ENCODE assay signal across 22 cellular contexts in the genomic region with DNA sequence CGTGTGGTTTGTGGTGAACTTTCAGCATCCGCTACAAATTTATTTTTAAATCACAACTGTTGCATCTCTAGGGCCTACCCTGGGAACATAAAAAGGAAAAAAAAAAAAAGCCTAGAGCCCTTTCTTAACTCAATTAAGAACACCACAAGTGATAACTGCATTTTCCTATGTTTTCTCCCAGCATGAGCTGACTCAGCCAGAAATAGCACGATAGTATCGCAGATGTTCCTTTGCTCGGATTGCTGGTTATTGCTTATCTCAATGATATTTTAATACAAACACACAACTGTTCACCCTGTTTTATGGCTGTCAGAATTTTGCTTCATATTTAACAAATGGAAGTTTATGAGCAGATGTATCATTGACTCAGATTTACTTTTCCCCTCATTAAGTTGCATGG.
"Had no signal": no experiment of that assay in that cellular context is flagged by ENCODE, and none has a peak within 500 bp of the region (broad histone marks: within the 10 kb centered on the region; RNA-seq: fewer than 3 reads in every experiment).

No MANE protein-coding gene starts in this region.

- H3K27me3 Mint-ChIP-seq: stimulated activated memory B cell treated with anti-CD40 and anti-IgM and Interleukin-4, amounts not matched to agents 10 μg/mL and 1 μg/mL and 100 μg/mL, for 72 hours; stimulated activated naive CD8-positive, alpha-beta T cell treated with anti-CD3 and anti-CD28 coated beads, Interleukin-15, Interleukin-2, amounts not matched to agents 100 ng/mL and 50 ng/mL, for 24 hours had no signal

- H3K9me3 Mint-ChIP-seq: memory B cell; mesothelial cell of epicardium; nephron progenitor cell; stimulated activated memory B cell treated with anti-CD40 and anti-IgM and Interleukin-4, amounts not matched to agents 10 μg/mL and 1 μg/mL and 100 μg/mL, for 72 hours; stimulated activated naive CD8-positive, alpha-beta T cell treated with anti-CD3 and anti-CD28 coated beads, Interleukin-15, Interleukin-2, amounts not matched to agents 100 ng/mL and 50 ng/mL, for 24 hours had no signal

- H3K36me3 Mint-ChIP-seq: immature natural killer cell; memory B cell; mesothelial cell of epicardium; naive B cell; stimulated activated memory B cell treated with anti-CD40 and anti-IgM and Interleukin-4, amounts not matched to agents 10 μg/mL and 1 μg/mL and 100 μg/mL, for 72 hours had no signal

- H3K4me3 ChIP-seq: gastrocnemius medialis, left ventricle myocardium inferior, lower lobe of right lung, psoas muscle, right lobe of liver, spleen, tibial artery, upper lobe of left lung, uterus had no signal

- ATAC-seq: esophagus mucosa; gastrocnemius medialis; lower lobe of right lung; psoas muscle; right lobe of liver; stimulated activated memory B cell treated with anti-CD40 and anti-IgM and Interleukin-4, amounts not matched to agents 10 μg/mL and 1 μg/mL and 100 μg/mL, for 72 hours had no signal

- H3K27ac Mint-ChIP-seq: immature natural killer cell; memory B cell; mesothelial cell of epicardium; naive B cell; nephron progenitor cell; stimulated activated memory B cell treated with anti-CD40 and anti-IgM and Interleukin-4, amounts not matched to agents 10 μg/mL and 1 μg/mL and 100 μg/mL, for 72 hours; stimulated activated naive CD8-positive, alpha-beta T cell treated with anti-CD3 and anti-CD28 coated beads, Interleukin-15, Interleukin-2, amounts not matched to agents 100 ng/mL and 50 ng/mL, for 24 hours had no signal

- H3K4me1 Mint-ChIP-seq: memory B cell; mesothelial cell of epicardium; naive B cell; nephron progenitor cell; stimulated activated memory B cell treated with anti-CD40 and anti-IgM and Interleukin-4, amounts not matched to agents 10 μg/mL and 1 μg/mL and 100 μg/mL, for 72 hours had no signal

- DNase-seq: effector memory CD4-positive, alpha-beta T cell; gastrocnemius medialis; immature natural killer cell; left ventricle myocardium inferior; lower lobe of right lung; naive B cell; nephron progenitor cell; psoas muscle; retina; right lobe of liver; spleen; stimulated activated CD4-positive, alpha-beta T cell treated with anti-CD3 and anti-CD28 coated beads, Interleukin-15, amount 100 ng/mL, for 24 hours; stimulated activated CD4-positive, alpha-beta T cell treated with anti-CD3 and anti-CD28 coated beads, Interleukin-1b, Interleukin-23, amount 100 ng/mL, for 48 hours; stimulated activated CD4-positive, alpha-beta T cell treated with anti-CD3 and anti-CD28 coated beads, Interleukin-4, amount 100 ng/mL, for 24 hours; tibial artery; upper lobe of left lung; uterus had no signal

- H3K4me3 Mint-ChIP-seq: immature natural killer cell; memory B cell; mesothelial cell of epicardium; naive B cell; nephron progenitor cell; stimulated activated memory B cell treated with anti-CD40 and anti-IgM and Interleukin-4, amounts not matched to agents 10 μg/mL and 1 μg/mL and 100 μg/mL, for 72 hours; stimulated activated naive CD8-positive, alpha-beta T cell treated with anti-CD3 and anti-CD28 coated beads, Interleukin-15, Interleukin-2, amounts not matched to agents 100 ng/mL and 50 ng/mL, for 24 hours had no signal
